ENCODE assay signal across 8 cellular contexts in genomic region chr4:98657531-98658286, GRCh38. TPM values are rescaled to one million over a fixed set of nuclear protein-coding genes. Genes with fewer than 3 reads are reported as not detected.
DNase-seq lines count a peak whose midpoint lies in the region; ATAC-seq and TF ChIP-seq lines count a peak whose summit lies in the region.

No MANE protein-coding gene starts in this region.

- H3K27me3 ChIP-seq in right atrium auricular region (no peaks in the 10 kb centered on the region), psoas muscle (ENCODE audit: insufficient read depth in 3 of 3, low read length in 2 of 3) (peaks cover 0 to 26% (median 3%) of the 10 kb centered on the region in 3 donors)

- H3K27ac ChIP-seq in angular gyrus (ENCODE audit: low read depth, low read length) (peak overlapping the region; percentile 90), right atrium auricular region (no peak overlapping the region), psoas muscle (peak overlapping the region; percentile 28)

- no peak for DNase-seq in AG04449 (ENCODE audit: low read depth, low spot score)
- DNase-seq in SHP77 treated with DMSO at 0.1 percent for 48 hours (lab: John Stamatoyannopoulos, UW): peak; percentile 17
- no peak for DNase-seq in right atrium auricular region (ENCODE audit: low spot score)
- DNase-seq in psoas muscle: peak; percentile 16 to 32
- no peak for DNase-seq in NCI-H1436 (lab: John Stamatoyannopoulos, UW)

- POLR2A ChIA-PET in AG04449 (lab: Yijun Ruan, JAX): interaction anchor here (0.5 to 1.5 kb wide), 4 partner anchors 31 to 397 kb away, joined by 3 to 5 read pairs (median 4); partner anchors contain the start of gene RAP1GDS1

- H3K36me3 ChIP-seq in right atrium auricular region: no peaks in the 10 kb centered on the region
- H3K36me3 ChIP-seq in psoas muscle (ENCODE audit: insufficient read depth in 1 of 2, low read depth in 1 of 2): no peaks in the 10 kb centered on the region

- WGBS in psoas muscle, 3 donors: 0 to 1% (median 0%) methylated on average over 46 of the region's 46 CpGs

- TF ChIP-seq CTCF in AG04449 (IDR thresholded peaks at IDR 0.05; ENCODE audit: insufficient read depth, low read length, missing control alignments) (no peak), right atrium auricular region (IDR thresholded peaks at IDR 0.05) (no peak), psoas muscle (IDR thresholded peaks at IDR 0.05) (no peak)

- no peaks in the 10 kb centered on the region for H3K9me3 ChIP-seq in right atrium auricular region
- no peaks in the 10 kb centered on the region for H3K9me3 ChIP-seq in psoas muscle

- peaks cover 0 to 28% of the 10 kb centered on the region in 2 donors for H3K4me1 ChIP-seq in right atrium auricular region
- H3K4me1 ChIP-seq in psoas muscle: peaks cover 18% of the 10 kb centered on the region

- CTCF ChIA-PET in AG04449 (lab: Yijun Ruan, JAX): interaction anchor here (0.8 to 1.9 kb wide), 6 partner anchors 30 to 508 kb away, joined by 3 to 11 read pairs (median 4); no protein-coding TSS in a partner anchor

- ATAC-seq in GM18909 (IDR thresholded peaks at IDR 0.05; ENCODE audit: poor library complexity, unreplicated experiment) (peak; percentile 15), HG03571 (IDR thresholded peaks at IDR 0.05; ENCODE audit: unreplicated experiment) (peak; percentile 8), psoas muscle (no peak)

- intact Hi-C loops in psoas muscle (cut with DNase I): loop anchor here in 1 of 2 donors (10.0 kb wide), 1 partner anchor 667 kb away; the partner anchor contains the start of gene ADH1B

- H3K4me3 ChIP-seq in AG04449 (ENCODE audit: low read depth, low read length): peak overlapping the region; percentile 92
- H3K4me3 ChIP-seq in right atrium auricular region: peak overlapping the region; percentile 50 to 74
- H3K4me3 ChIP-seq in psoas muscle: peak overlapping the region; percentile 73

RNA-seq across cellular contexts. Expression of gene TSPAN5, which starts 0.7 kb away (rescaled TPM):
- 1 to 10 TPM; 1.8 to 5.7 TPM for total RNA-seq in right atrium auricular region
- total RNA-seq in psoas muscle: 1 to 10 TPM in 3 of 4 donors, under 1 TPM in 1; 0.63 to 5.0 (median 4.1) TPM
- polyA plus RNA-seq in psoas muscle: 1 to 10 TPM; 1.6 to 7.3 (median 1.7) TPM

Comparison
In these comparisons a context has a peak if more than half of its experiments do, and no peak if none do; other contexts are left out.
1. DNase-seq: peak in SHP77 treated with DMSO at 0.1 percent for 48 hours (single experiment) and psoas muscle (2 of 2); none in AG04449 (single experiment), right atrium auricular region (single experiment) and NCI-H1436 (single experiment).
2. ATAC-seq: peak in GM18909 (single experiment) and HG03571 (single experiment); none in psoas muscle (0 of 4).
3. H3K27ac ChIP-seq: peak in angular gyrus (single experiment) and psoas muscle (single experiment); none in right atrium auricular region (0 of 2).
4. Peak in every context shown above with its lines, with median percentiles within 50 percentile points of each other: H3K4me3 ChIP-seq.